9 cellular contexts compared by ENCODE assay signal in the genomic region with DNA sequence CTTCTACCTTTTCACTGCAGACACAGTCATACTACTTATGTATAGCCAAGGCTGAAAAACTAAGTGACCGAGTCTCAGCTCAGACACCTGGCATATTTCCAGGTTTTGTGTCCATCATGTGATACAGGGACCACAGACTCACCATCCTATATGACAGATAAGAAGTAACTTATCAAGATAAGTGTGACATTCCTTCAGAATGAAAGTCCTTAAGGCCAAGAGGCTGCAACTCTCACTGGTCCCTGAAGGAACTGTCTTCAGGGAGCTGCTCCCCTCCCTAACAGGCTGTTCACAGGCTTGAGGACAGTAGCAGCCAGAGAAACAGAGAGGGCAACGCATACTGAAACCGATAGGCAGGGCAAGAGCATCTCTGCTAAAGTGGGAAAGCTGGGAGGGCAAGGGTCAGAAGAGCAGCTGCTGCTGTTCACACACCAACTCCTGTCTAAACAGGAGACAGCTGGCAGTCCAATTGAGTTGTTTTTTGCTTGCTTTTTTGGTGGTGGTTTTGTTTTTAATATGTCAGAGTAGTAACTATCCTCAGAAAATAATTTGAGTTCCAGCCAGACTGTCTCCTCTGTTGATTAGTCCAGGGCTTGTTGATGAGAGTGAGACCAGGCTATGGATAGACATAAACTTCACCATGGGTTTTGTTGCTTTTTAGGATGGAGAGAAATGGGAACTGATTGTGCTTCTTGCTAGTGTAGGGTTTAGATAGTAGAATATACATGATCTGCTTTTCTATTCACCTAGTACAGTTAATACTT.
DNase-seq lines count a peak whose midpoint lies in the region; ATAC-seq and TF ChIP-seq lines count a peak whose summit lies in the region.
"Had no signal": no experiment of that assay in that cellular context is flagged by ENCODE, and none has a peak within 500 bp of the region (broad histone marks: within the 10 kb centered on the region; RNA-seq: fewer than 3 reads in every experiment).

No MANE protein-coding gene starts in this region.

- H3K4me1 Mint-ChIP-seq in Caco-2 (ENCODE audit: low read depth, unreplicated experiment), result peaks cover 67% of the 10 kb centered on the region
- peaks cover 51% of the 10 kb centered on the region for H3K4me1 Mint-ChIP-seq in activated naive CD8-positive, alpha-beta T cell treated with anti-CD3 and anti-CD28 coated beads, Interleukin-2, amount 50 U/mL, for 24 hours
- H3K4me1 Mint-ChIP-seq in mesothelial cell of epicardium, result peaks cover 42% of the 10 kb centered on the region

- BruUV-seq in Caco-2 (replicated peaks; lab: Mats Ljungman, UMichigan), result no TSS peak

- H3K4me3 Mint-ChIP-seq in Caco-2 (ENCODE audit: unreplicated experiment), result peak overlapping the region; percentile 70
- no peak overlapping the region for H3K4me3 Mint-ChIP-seq in activated naive CD8-positive, alpha-beta T cell treated with anti-CD3 and anti-CD28 coated beads, Interleukin-2, amount 50 U/mL, for 24 hours
- H3K4me3 Mint-ChIP-seq in mesothelial cell of epicardium, result no peak overlapping the region

- peak; percentile 71 for ATAC-seq in GM19395 (IDR thresholded peaks at IDR 0.05; ENCODE audit: unreplicated experiment)
- peak; percentile 29 for ATAC-seq in activated naive CD8-positive, alpha-beta T cell treated with anti-CD3 and anti-CD28 coated beads, Interleukin-2, amount 50 U/mL, for 24 hours
- ATAC-seq in GM21619 (IDR thresholded peaks at IDR 0.05; ENCODE audit: unreplicated experiment), result no peak
- no peak for ATAC-seq in HG02981 (IDR thresholded peaks at IDR 0.05; ENCODE audit: unreplicated experiment)
- ATAC-seq: HCT116 had no signal

- H3K27ac Mint-ChIP-seq in Caco-2 (ENCODE audit: unreplicated experiment), result peak overlapping the region; percentile 77
- peak overlapping the region; percentile 25 for H3K27ac Mint-ChIP-seq in activated naive CD8-positive, alpha-beta T cell treated with anti-CD3 and anti-CD28 coated beads, Interleukin-2, amount 50 U/mL, for 24 hours
- H3K27ac Mint-ChIP-seq in mesothelial cell of epicardium, result peak overlapping the region; percentile 54

- POLR2A ChIA-PET in Caco-2 (lab: Charles Lee), result no interaction called here

- no peaks in the 10 kb centered on the region for H3K36me3 ChIP-seq in Caco-2 (ENCODE audit: control insufficient read depth, insufficient read depth, low read length)

- DNase-seq in Caco-2 (peak; percentile 29 to 66), NCI-H1092 treated with DMSO at 0.1 percent for 48 hours (lab: John Stamatoyannopoulos, UW) (peak; percentile 76), mesothelial cell of epicardium (ENCODE audit: low spot score in 2 of 2, unreplicated experiment in 2 of 2) (no peak), SKM-1 (lab: John Stamatoyannopoulos, UW; ENCODE audit: unreplicated experiment) (no peak)
- no peak for DNase-seq in activated naive CD8-positive, alpha-beta T cell treated with anti-CD3 and anti-CD28 coated beads, Interleukin-2, amount 50 U/mL, for 24 hours

- no peaks in the 10 kb centered on the region for H3K9me3 ChIP-seq in Caco-2

- peaks cover 25% of the 10 kb centered on the region for H3K36me3 Mint-ChIP-seq in Caco-2 (ENCODE audit: insufficient read depth, unreplicated experiment)
- peaks cover 17% of the 10 kb centered on the region for H3K36me3 Mint-ChIP-seq in activated naive CD8-positive, alpha-beta T cell treated with anti-CD3 and anti-CD28 coated beads, Interleukin-2, amount 50 U/mL, for 24 hours (ENCODE audit: low read depth)
- H3K36me3 Mint-ChIP-seq in mesothelial cell of epicardium, result no peaks in the 10 kb centered on the region

- H3K27me3 Mint-ChIP-seq in Caco-2 (ENCODE audit: insufficient read depth, unreplicated experiment), result no peaks in the 10 kb centered on the region
- H3K27me3 Mint-ChIP-seq in activated naive CD8-positive, alpha-beta T cell treated with anti-CD3 and anti-CD28 coated beads, Interleukin-2, amount 50 U/mL, for 24 hours, result no peaks in the 10 kb centered on the region
- no peaks in the 10 kb centered on the region for H3K27me3 Mint-ChIP-seq in mesothelial cell of epicardium (ENCODE audit: low read depth)

- intact Hi-C loops in Caco-2 (cut with micrococcal nuclease; ENCODE audit: unreplicated experiment), result no loop called here

- H3K9me3 Mint-ChIP-seq in Caco-2 (ENCODE audit: unreplicated experiment), result no peaks in the 10 kb centered on the region
- no peaks in the 10 kb centered on the region for H3K9me3 Mint-ChIP-seq in activated naive CD8-positive, alpha-beta T cell treated with anti-CD3 and anti-CD28 coated beads, Interleukin-2, amount 50 U/mL, for 24 hours
- H3K9me3 Mint-ChIP-seq in mesothelial cell of epicardium, result no peaks in the 10 kb centered on the region

- peaks cover 85% of the 10 kb centered on the region for H3K4me1 ChIP-seq in Caco-2

- CTCF ChIA-PET in Caco-2 (lab: Charles Lee), result interaction anchor here (0.8 to 1.4 kb wide), 3 partner anchors 80 to 114 kb away, joined by 3 to 13 read pairs (median 4); no protein-coding TSS in a partner anchor

- H3K4me3 ChIP-seq in Caco-2 (ENCODE audit: low read depth, low read length), result no peak overlapping the region

- H3K27me3 ChIP-seq in Caco-2 (replicated peaks; ENCODE audit: control insufficient read depth, insufficient read depth, low read length), result no peaks in the 10 kb centered on the region

- TF ChIP-seq CTCF in Caco-2 (IDR thresholded peaks at IDR 0.05; ENCODE audit: insufficient read depth in 1 of 2, low read depth in 1 of 2, low read length in 1 of 2, severe bottlenecking in 1 of 2, unreplicated experiment in 1 of 2) (no peak), mesothelial cell of epicardium (IDR thresholded peaks at IDR 0.05; ENCODE audit: unreplicated experiment) (no peak)

Comparison
In these comparisons a context has a peak if more than half of its experiments do, and no peak if none do; other contexts are left out.
1. DNase-seq: peak in Caco-2 (2 of 2) and NCI-H1092 treated with DMSO at 0.1 percent for 48 hours (single experiment); none in activated naive CD8-positive, alpha-beta T cell treated with anti-CD3 and anti-CD28 coated beads, Interleukin-2, amount 50 U/mL, for 24 hours (single experiment), mesothelial cell of epicardium (0 of 2) and SKM-1 (single experiment).
2. H3K27ac Mint-ChIP-seq: peak in every context shown above with its lines; median percentile 77 in Caco-2; 54 in mesothelial cell of epicardium; 25 in activated naive CD8-positive, alpha-beta T cell treated with anti-CD3 and anti-CD28 coated beads, Interleukin-2, amount 50 U/mL, for 24 hours.
3. ATAC-seq: peak in GM19395 (single experiment) and activated naive CD8-positive, alpha-beta T cell treated with anti-CD3 and anti-CD28 coated beads, Interleukin-2, amount 50 U/mL, for 24 hours (single experiment); none in GM21619 (single experiment) and HG02981 (single experiment).